ENCODE assay signal across 1 cellular context in genomic region chr6:124961784-124962611, GRCh38.
TF ChIP-seq lines count a peak whose summit lies in the region.

Gene RNF217 (plus strand): TSS chr6:124962437. CDS start chr6:124962545, 108 bp downstream.

TF ChIP-seq in K562, 482 proteins besides CTCF, POLR2A, EP300 and RAD21 (continued from another document and continues in another):
- TF ChIP-seq ZBTB5 (IDR thresholded peaks at IDR 0.05), result no peak
- no peak for TF ChIP-seq SAFB (IDR thresholded peaks at IDR 0.05; ENCODE audit: borderline replicate concordance, low read depth, low read length)
- TF ChIP-seq NONO (IDR thresholded peaks at IDR 0.05; ENCODE audit: low read depth in 2 of 2, low read length in 1 of 2), result peak; percentile 55 to 67; a peak in 2 of 4 replicates
- no peak for TF ChIP-seq ZC3H11A (IDR thresholded peaks at IDR 0.05; ENCODE audit: low read depth, low read length)
- no peak for TF ChIP-seq ZNF589 (CRISPR knock-in tag; IDR thresholded peaks at IDR 0.05; ENCODE audit: low read depth)
- peak in 2 of 3 experiments; percentile 50 to 77 for TF ChIP-seq YY1 (IDR thresholded peaks at IDR 0.05; ENCODE audit: borderline replicate concordance in 1 of 3, control insufficient read depth in 1 of 3, extremely low read depth in 1 of 3, insufficient read depth in 3 of 3, insufficient read length in 1 of 3, insufficient replicate concordance in 2 of 3, low read depth in 1 of 3, low read length in 2 of 3)
- no peak for TF ChIP-seq NR0B1 (IDR thresholded peaks at IDR 0.05; ENCODE audit: partially characterized antibody)
- TF ChIP-seq CGGBP1 (CRISPR knock-in tag; IDR thresholded peaks at IDR 0.05), result no peak
- TF ChIP-seq POLR2AphosphoS5 (IDR thresholded peaks at IDR 0.05; ENCODE audit: control insufficient read depth, insufficient read depth, low read depth, low read length), result 0 out of 2 replicates have a peak, but pooled peaks have one; percentile 38
- no peak; the same call in 1 of the 2 replicates for TF ChIP-seq ZNF609 (CRISPR knock-in tag; IDR thresholded peaks at IDR 0.05; ENCODE audit: borderline replicate concordance)
- no peak for TF ChIP-seq NR2F6 (CRISPR knock-in tag; IDR thresholded peaks at IDR 0.05)
- TF ChIP-seq ZNF407 (IDR thresholded peaks at IDR 0.05; ENCODE audit: low read depth), result no peak
- no peak for TF ChIP-seq ZNF384 (IDR thresholded peaks at IDR 0.05; ENCODE audit: low read depth, low read length)
- no peak for TF ChIP-seq ZNF134 (CRISPR knock-in tag; conservative IDR thresholded peaks at IDR 0.05)
- TF ChIP-seq CBX3 (IDR thresholded peaks at IDR 0.05; ENCODE audit: borderline replicate concordance in 1 of 2, low read length in 2 of 2), result no peak
- TF ChIP-seq ZNF212 (CRISPR knock-in tag; IDR thresholded peaks at IDR 0.05), result no peak
- 0 out of 2 replicates have a peak, but pooled peaks have one; percentile 37 for TF ChIP-seq SP1 (CRISPR knock-in tag; IDR thresholded peaks at IDR 0.05)
- no peak for TF ChIP-seq BRCA1 (IDR thresholded peaks at IDR 0.05)
- no peak for TF ChIP-seq BRCA1 (CRISPR knock-in tag; IDR thresholded peaks at IDR 0.05)
- no peak for TF ChIP-seq ZNF253 (CRISPR knock-in tag; conservative IDR thresholded peaks at IDR 0.05)
- peak; percentile 72 for TF ChIP-seq FUS (optimal IDR thresholded peaks at IDR 0.05; ENCODE audit: low read depth, low read length)
- no peak for TF ChIP-seq ZNF75A (CRISPR knock-in tag; IDR thresholded peaks at IDR 0.05)
- TF ChIP-seq ZFX (CRISPR knock-in tag; IDR thresholded peaks at IDR 0.05), result peak; percentile 86
- no peak for TF ChIP-seq TFAM (CRISPR knock-in tag; conservative IDR thresholded peaks at IDR 0.05)
- TF ChIP-seq E2F8 (IDR thresholded peaks at IDR 0.05; ENCODE audit: low read depth, partially characterized antibody), result no peak
- TF ChIP-seq ZNF785 (CRISPR knock-in tag; IDR thresholded peaks at IDR 0.05), result no peak
- no peak for TF ChIP-seq CBFA2T3 (IDR thresholded peaks at IDR 0.05)
- TF ChIP-seq ZNF3 (CRISPR knock-in tag; IDR thresholded peaks at IDR 0.05), result no peak
- TF ChIP-seq ELF1 (tag; IDR thresholded peaks at IDR 0.05), result no peak; the same call in 1 of the 2 replicates
- no peak for TF ChIP-seq COPS2 (conservative IDR thresholded peaks at IDR 0.05)
- peak; percentile 50; the same call in 1 of the 2 replicates for TF ChIP-seq BHLHE40 (IDR thresholded peaks at IDR 0.05; ENCODE audit: low read length)
- peak in 1 of 2 experiments; percentile 54; a peak in 1 of 4 replicates for TF ChIP-seq ZMIZ1 (IDR thresholded peaks at IDR 0.05; ENCODE audit: low read depth in 2 of 2, low read length in 2 of 2)
- TF ChIP-seq ZNF445 (CRISPR knock-in tag; IDR thresholded peaks at IDR 0.05; ENCODE audit: low read depth), result no peak
- no peak for TF ChIP-seq MYBL2 (IDR thresholded peaks at IDR 0.05; ENCODE audit: low read depth)
- TF ChIP-seq MYBL2 (CRISPR knock-in tag; IDR thresholded peaks at IDR 0.05; ENCODE audit: borderline replicate concordance), result no peak
- no peak for TF ChIP-seq ZNF140 (CRISPR knock-in tag; IDR thresholded peaks at IDR 0.05)
- TF ChIP-seq ZSCAN29 (IDR thresholded peaks at IDR 0.05), result no peak
